29 cellular contexts compared by ENCODE assay signal in the genomic region with DNA sequence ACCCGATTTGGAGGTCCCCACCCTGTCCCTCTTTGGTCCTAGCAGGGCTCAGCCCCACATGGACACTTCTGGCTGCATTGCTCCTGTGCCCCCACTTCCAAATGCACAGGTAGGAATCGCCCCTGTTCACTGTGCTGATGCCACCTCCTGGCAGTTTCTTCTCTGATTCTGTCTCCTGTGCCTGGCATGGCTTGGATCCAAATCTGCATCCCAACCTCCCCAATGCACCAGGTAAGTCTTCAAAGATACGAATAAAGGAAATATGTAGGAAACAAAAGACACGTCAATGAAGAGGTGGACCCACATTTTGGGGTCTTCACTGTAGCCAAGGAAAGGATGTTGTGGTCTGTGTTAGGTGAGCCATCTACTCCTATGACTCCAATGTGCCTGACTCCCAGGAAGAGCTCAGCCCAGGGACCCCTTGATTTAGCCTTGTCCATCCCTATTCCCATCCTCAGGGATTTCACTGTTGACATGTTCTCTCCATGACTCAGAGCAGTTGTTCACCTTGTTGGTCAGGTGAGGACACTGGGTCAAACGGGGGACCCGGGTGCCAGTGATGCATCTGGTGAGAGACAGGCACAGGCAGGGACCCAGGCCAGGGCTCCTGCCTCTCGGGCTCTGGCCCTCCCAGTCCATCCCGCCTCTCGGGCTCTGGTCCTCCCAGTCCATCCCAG.
"Had no signal": no experiment of that assay in that cellular context is flagged by ENCODE, and none has a peak within 500 bp of the region (broad histone marks: within the 10 kb centered on the region; RNA-seq: fewer than 3 reads in every experiment).

No MANE protein-coding gene starts in this region.

- H3K9me3 Mint-ChIP-seq: activated B cell treated with CpG ODN at 0.5 μM for 24 hours; activated CD8-positive, alpha-beta T cell treated with anti-CD3 and anti-CD28 coated beads for 36 hours; activated T-cell treated with anti-CD3 and anti-CD28 coated beads, Interleukin-2, amount 50 U/mL, for 4 hours; activated T-helper 17 cell treated with anti-CD3 and anti-CD28 coated beads, Interleukin-2, amount 50 U/mL, for 72 hours; endodermal cell; T-helper 2 cell treated with Interferon-gamma antibody and Interleukin-4, amounts not matched to agents 5 μg/mL and 100 μg/mL, for 36 hours had no signal

- H3K4me1 Mint-ChIP-seq: activated B cell treated with CpG ODN at 0.5 μM for 24 hours; activated T-helper 17 cell treated with anti-CD3 and anti-CD28 coated beads, Interleukin-2, amount 50 U/mL, for 72 hours had no signal

- H3K4me3 Mint-ChIP-seq: activated B cell treated with CpG ODN at 0.5 μM for 24 hours; activated CD8-positive, alpha-beta T cell treated with anti-CD3 and anti-CD28 coated beads for 36 hours; activated naive CD8-positive, alpha-beta T cell; activated T-cell treated with anti-CD3 and anti-CD28 coated beads, Interleukin-2, amount 50 U/mL, for 4 hours; activated T-helper 17 cell treated with anti-CD3 and anti-CD28 coated beads, Interleukin-2, amount 50 U/mL, for 72 hours; endodermal cell; T-helper 17 cell; T-helper 2 cell treated with Interferon-gamma antibody and Interleukin-4, amounts not matched to agents 5 μg/mL and 100 μg/mL, for 36 hours had no signal

- H3K4me3 ChIP-seq: gastrocnemius medialis had no signal

- H3K27ac Mint-ChIP-seq: activated B cell treated with CpG ODN at 0.5 μM for 24 hours; activated CD8-positive, alpha-beta T cell treated with anti-CD3 and anti-CD28 coated beads for 36 hours; activated naive CD8-positive, alpha-beta T cell; activated T-helper 17 cell treated with anti-CD3 and anti-CD28 coated beads, Interleukin-2, amount 50 U/mL, for 72 hours; T-helper 17 cell; T-helper 2 cell treated with Interferon-gamma antibody and Interleukin-4, amounts not matched to agents 5 μg/mL and 100 μg/mL, for 36 hours had no signal

- H3K27me3 ChIP-seq: brain microvascular endothelial cell, gastrocnemius medialis had no signal

- H3K36me3 ChIP-seq: brain microvascular endothelial cell, gastrocnemius medialis, WERI-Rb-1 had no signal

- DNase-seq: activated B cell treated with CpG ODN at 0.5 μM for 24 hours; activated CD4-positive, alpha-beta T cell treated with anti-CD3 and anti-CD28 coated beads for 48 hours; activated CD4-positive, alpha-beta T cell treated with anti-CD3 and anti-CD28 coated beads, Interleukin-2, amount 50 U/mL, for 1 hour; activated CD4-positive, alpha-beta T cell treated with anti-CD3 and anti-CD28 coated beads, Interleukin-2, amount 50 U/mL, for 48 hours; activated CD8-positive, alpha-beta memory T cell treated with anti-CD3 and anti-CD28 coated beads for 24 hours; activated CD8-positive, alpha-beta T cell treated with anti-CD3 and anti-CD28 coated beads for 36 hours; activated effector memory CD4-positive, alpha-beta T cell treated with Interleukin-2 at 50 U/mL for 16 hours; activated gamma-delta T cell treated with Interleukin-2 at 50 U/mL for 16 hours; activated naive CD4-positive, alpha-beta T cell treated with anti-CD3 and anti-CD28 coated beads, Interleukin-2, amount 50 U/mL, for 16 hours; activated naive CD4-positive, alpha-beta T cell treated with Interleukin-2 at 50 U/mL for 16 hours; activated T-cell treated with anti-CD3 and anti-CD28 coated beads, Interleukin-2, amount 50 U/mL, for 4 hours; amniotic stem cell; anterior cingulate cortex; brain microvascular endothelial cell; caudate nucleus; effector memory CD4-positive, alpha-beta T cell; endodermal cell; foreskin keratinocyte; gastrocnemius medialis; glutamatergic neuron; T-helper 1 cell; T-helper 17 cell; T1000; WERI-Rb-1 had no signal

- H3K36me3 Mint-ChIP-seq: activated naive CD8-positive, alpha-beta T cell had no signal

- H3K27ac ChIP-seq: brain microvascular endothelial cell, foreskin keratinocyte, WERI-Rb-1 had no signal

- ATAC-seq: activated CD4-positive, CD25-positive, alpha-beta regulatory T cell treated with anti-CD3 and anti-CD28 coated beads, Interleukin-2, amount 50 U/mL, for 24 hours; activated CD8-positive, alpha-beta T cell treated with anti-CD3 and anti-CD28 coated beads for 36 hours; activated T-cell treated with anti-CD3 and anti-CD28 coated beads, Interleukin-2, amount 50 U/mL, for 4 hours; activated T-helper 17 cell treated with anti-CD3 and anti-CD28 coated beads, Interleukin-2, amount 50 U/mL, for 72 hours; esophagus mucosa; foreskin keratinocyte; T-helper 17 cell had no signal

- H3K9me3 ChIP-seq: gastrocnemius medialis had no signal
